In the genomic region with DNA sequence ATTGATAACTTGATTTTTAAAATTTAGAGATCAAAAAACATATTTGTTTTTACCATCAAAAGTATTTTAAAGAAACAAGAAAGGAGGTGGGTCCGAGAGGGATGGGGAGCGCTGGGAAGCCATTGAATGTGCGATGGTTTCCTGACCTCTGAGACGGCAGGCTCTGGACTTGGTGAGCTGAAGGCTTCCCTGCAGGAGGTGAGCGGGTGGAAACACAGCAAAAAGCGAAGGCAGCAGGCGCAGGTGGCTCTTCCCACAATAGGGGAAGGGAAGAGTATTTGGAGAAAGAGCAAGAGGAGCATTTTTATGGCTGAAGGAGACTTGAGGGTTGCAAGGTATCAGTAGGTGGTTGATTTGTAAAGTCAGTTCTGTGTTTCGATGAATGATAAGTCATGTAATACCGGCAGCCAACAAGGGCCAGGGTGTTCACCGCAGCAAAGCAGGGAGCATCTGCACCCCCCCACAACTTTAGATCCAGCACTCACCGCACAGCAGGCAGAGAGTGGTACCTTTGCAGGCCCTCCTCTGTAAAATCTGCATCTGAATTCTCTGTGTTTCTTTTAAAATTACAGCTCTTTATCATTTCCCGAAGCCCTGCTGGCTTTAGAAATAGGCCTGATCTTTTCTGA, we compare ENCODE assay signal across 25 cellular contexts. TPM values are rescaled to one million over a fixed set of nuclear protein-coding genes. Genes with fewer than 3 reads are reported as not detected.
DNase-seq lines count a peak whose midpoint lies in the region; ATAC-seq and TF ChIP-seq lines count a peak whose summit lies in the region.
"Had no signal": no experiment of that assay in that cellular context is flagged by ENCODE, and none has a peak within 500 bp of the region (broad histone marks: within the 10 kb centered on the region; RNA-seq: fewer than 3 reads in every experiment).

No MANE protein-coding gene starts in this region.

- H3K4me1 ChIP-seq in NT2/D1 (ENCODE audit: insufficient read depth, insufficient read length) (peaks cover 20% of the 10 kb centered on the region), iPS DF 6.9 (ENCODE audit: control insufficient read depth, insufficient read depth, low read length) (peaks cover 7% of the 10 kb centered on the region), hepatocyte (ENCODE audit: insufficient read depth) (peaks cover 4% of the 10 kb centered on the region)
- H3K4me1 ChIP-seq: BLaER1, Peyer's patch, SJCRH30 had no signal

- DNase-seq in ELF-1 (ENCODE audit: low read depth, low spot score) = peak; percentile 52
- peak; percentile 28 for DNase-seq in NT2/D1 (ENCODE audit: low read depth, low spot score)
- peak; percentile 60 for DNase-seq in iPS DF 6.9 (ENCODE audit: low read depth, low spot score)
- DNase-seq in left lobe of liver (ENCODE audit: low spot score) = peak; percentile 31
- no peak for DNase-seq in RWPE1 (ENCODE audit: low spot score)
- DNase-seq in NOMO-1 treated with DMSO at 0.1 percent for 48 hours (lab: John Stamatoyannopoulos, UW; ENCODE audit: unreplicated experiment) = no peak
- no peak for DNase-seq in hepatocyte (ENCODE audit: low spot score)
- DNase-seq: ACHN; CD4-positive, alpha-beta T cell; COR-L47; DMS 273 treated with DMSO at 0.1 percent for 48 hours; HFFc6; NCI-H1105 treated with DMSO at 0.1 percent for 48 hours; NCI-H2029 treated with DMSO at 0.1 percent for 48 hours; NCI-H226; NCI-H748 treated with DMSO at 0.1 percent for 48 hours; Peyer's patch; SJCRH30 had no signal

- ATAC-seq in left lobe of liver (no peak), HG03354 (IDR thresholded peaks at IDR 0.05; ENCODE audit: poor library complexity, severe bottlenecking, unreplicated experiment) (no peak)

- POLR2A ChIA-PET in RWPE1 (lab: Yijun Ruan, JAX; ENCODE audit: low non-redundant PET) = no interaction called here

- CTCF ChIA-PET in RWPE1 (lab: Yijun Ruan, JAX) = no interaction called here

- H3K36me3 ChIP-seq in NT2/D1 (ENCODE audit: insufficient read depth, insufficient read length, low read length) (no peaks in the 10 kb centered on the region), iPS DF 6.9 (ENCODE audit: control insufficient read depth, insufficient read depth, low read length) (no peaks in the 10 kb centered on the region), hepatocyte (replicated peaks; ENCODE audit: insufficient read depth, low read depth) (no peaks in the 10 kb centered on the region)
- H3K36me3 ChIP-seq: BLaER1, Peyer's patch, SJCRH30 had no signal

- no peak overlapping the region for H3K9ac ChIP-seq in NT2/D1 (ENCODE audit: insufficient read length, low read depth)
- H3K9ac ChIP-seq: BLaER1, KMS-11 had no signal

- H3K27ac ChIP-seq in iPS DF 6.9 (ENCODE audit: low read length) (no peak overlapping the region), RWPE1 (no peak overlapping the region), hepatocyte (no peak overlapping the region)
- H3K27ac ChIP-seq: 22Rv1, BLaER1, HL-60, KMS-11, Peyer's patch, SJCRH30 had no signal

- H3K9me3 ChIP-seq in NT2/D1 (ENCODE audit: insufficient read depth, low read length) = peaks cover 22% of the 10 kb centered on the region; the same call in 1 of the 2 replicates
- H3K9me3 ChIP-seq in iPS DF 6.9 (ENCODE audit: control insufficient read depth, insufficient read depth, low read length) = no peaks in the 10 kb centered on the region
- no peaks in the 10 kb centered on the region for H3K9me3 ChIP-seq in hepatocyte (ENCODE audit: low read depth)
- H3K9me3 ChIP-seq: Peyer's patch, SJCRH30 had no signal

- no CpG with 5 or more reads among the region's 12 CpGs for WGBS in iPS DF 6.9 (ENCODE audit: insufficient coverage, insufficient read length)
- 31% methylated on average over 12 of the region's 12 CpGs for WGBS in hepatocyte (ENCODE audit: low lambda C conversion rate, missing lambda C conversion rate)

- H3K4me3 ChIP-seq in NT2/D1 (ENCODE audit: insufficient read length, low read depth) = no peak overlapping the region
- H3K4me3 ChIP-seq in iPS DF 6.9 (ENCODE audit: low read length) = no peak overlapping the region
- H3K4me3 ChIP-seq in hepatocyte = no peak overlapping the region
- H3K4me3 ChIP-seq: BLaER1, Peyer's patch, SJCRH30 had no signal

- no peak overlapping the region for H2AFZ ChIP-seq in hepatocyte

- no peak overlapping the region for H3K4me2 ChIP-seq in hepatocyte
- H3K4me2 ChIP-seq: BLaER1, KMS-11 had no signal

- H4K20me1 ChIP-seq in hepatocyte (ENCODE audit: insufficient read depth, poor library complexity, severe bottlenecking) = no peaks in the 10 kb centered on the region
- H4K20me1 ChIP-seq: BLaER1 had no signal

- no peaks in the 10 kb centered on the region for H3K9me2 ChIP-seq in hepatocyte (replicated peaks; ENCODE audit: insufficient read depth)

- no peaks in the 10 kb centered on the region for H3K79me2 ChIP-seq in hepatocyte

- TF ChIP-seq CTCF in RWPE1 (conservative IDR thresholded peaks at IDR 0.05; ENCODE audit: low read depth) = no peak
- TF ChIP-seq CTCF in hepatocyte (IDR thresholded peaks at IDR 0.05; ENCODE audit: poor library complexity) = no peak

- peaks cover 70% of the 10 kb centered on the region for H3K27me3 ChIP-seq in NT2/D1 (ENCODE audit: insufficient read depth, insufficient read length)
- H3K27me3 ChIP-seq in iPS DF 6.9 (ENCODE audit: control insufficient read depth, insufficient read depth, low read length) = peaks cover 54% of the 10 kb centered on the region
- H3K27me3 ChIP-seq in hepatocyte = peaks cover 46% of the 10 kb centered on the region
- H3K27me3 ChIP-seq: Peyer's patch, SJCRH30 had no signal

RNA-seq across cellular contexts. Expression of a gene that starts 10.5 kb away (rescaled TPM):
- not detected for total RNA-seq in left lobe of liver
- not detected in 2 replicates for total RNA-seq in hepatocyte
- not detected in 2 replicates for polyA plus RNA-seq in hepatocyte
- total RNA-seq: CD4-positive, alpha-beta T cell; HFFc6; HT-29; IMR-90; Peyer's patch; SJCRH30 had no signal
- polyA plus RNA-seq: IMR-90 had no signal

Comparison
In these comparisons a context has a peak if more than half of its experiments do, and no peak if none do; other contexts are left out.
1. DNase-seq: peak in ELF-1 (single experiment), NT2/D1 (single experiment), iPS DF 6.9 (single experiment) and left lobe of liver (single experiment); none in RWPE1 (single experiment), NOMO-1 treated with DMSO at 0.1 percent for 48 hours (single experiment) and hepatocyte (single experiment).